Comparison of ENCODE assay signal across 24 cellular contexts in the genomic region with DNA sequence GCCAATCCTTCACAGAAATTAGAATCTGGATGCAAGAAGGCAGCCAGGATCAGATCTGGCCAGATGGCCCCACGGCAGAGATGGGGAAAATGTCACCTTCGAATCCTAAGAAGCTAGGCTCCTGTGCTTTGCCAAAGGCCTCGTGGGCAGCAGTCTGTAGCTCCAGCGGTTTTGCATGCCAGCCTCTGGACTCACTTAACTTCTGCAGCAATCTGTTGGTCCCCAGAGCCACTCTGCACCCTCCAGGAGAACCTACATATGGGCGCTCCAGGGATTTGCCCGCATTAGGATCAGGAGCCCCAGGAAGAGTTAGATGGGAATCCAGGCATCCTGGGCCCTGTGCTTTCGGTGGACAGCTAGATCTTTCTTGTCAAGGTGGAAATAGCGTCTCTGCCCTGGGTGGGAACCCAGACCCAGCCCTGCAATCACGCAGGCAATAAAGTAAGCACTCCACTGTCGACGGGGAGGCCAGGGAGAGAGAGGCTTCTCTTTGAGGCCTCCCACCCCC. TPM values are rescaled to one million over a fixed set of nuclear protein-coding genes. Genes with fewer than 3 reads are reported as not detected.
A peak's percentile ranks its signal among the peaks of the same experiment; 100 is the strongest.
DNase-seq lines count a peak whose midpoint lies in the region; ATAC-seq and TF ChIP-seq lines count a peak whose summit lies in the region.
"Had no signal": no experiment of that assay in that cellular context is flagged by ENCODE, and none has a peak within 500 bp of the region (broad histone marks: within the 10 kb centered on the region; RNA-seq: fewer than 3 reads in every experiment).

No MANE protein-coding gene starts in this region.

- peaks cover 91% of the 10 kb centered on the region for H3K27me3 Mint-ChIP-seq in activated T-cell treated with anti-CD3 and anti-CD28 coated beads, Interleukin-2, amount 50 U/mL, for 4 hours (ENCODE audit: low read depth)

- no peaks in the 10 kb centered on the region for H3K36me3 Mint-ChIP-seq in activated T-cell treated with anti-CD3 and anti-CD28 coated beads, Interleukin-2, amount 50 U/mL, for 4 hours (ENCODE audit: insufficient read depth)

- H3F3A ChIP-seq in PC-3 (ENCODE audit: low read length, unreplicated experiment) = no peaks in the 10 kb centered on the region

- no peaks in the 10 kb centered on the region for H3K9me3 Mint-ChIP-seq in activated T-cell treated with anti-CD3 and anti-CD28 coated beads, Interleukin-2, amount 50 U/mL, for 4 hours
- H3K9me3 Mint-ChIP-seq: activated CD4-positive, alpha-beta T cell treated with anti-CD3 and anti-CD28 coated beads, Interleukin-2, amount 10 ng/mL, durations not matched to agents 7 days and 5 days; neural crest cell had no signal

- H3K79me2 ChIP-seq in PC-3 (ENCODE audit: low read length) (peaks cover 34% of the 10 kb centered on the region), hepatocyte (peaks cover 30% of the 10 kb centered on the region)

- H3K36me3 ChIP-seq in PC-3 (ENCODE audit: low read depth, low read length) (no peaks in the 10 kb centered on the region), hepatocyte (replicated peaks; ENCODE audit: insufficient read depth, low read depth) (no peaks in the 10 kb centered on the region), rectal smooth muscle tissue (ENCODE audit: control insufficient read depth, insufficient read depth, low read length) (no peaks in the 10 kb centered on the region)
- H3K36me3 ChIP-seq: gastrocnemius medialis had no signal

- H3K9ac ChIP-seq in PC-3 (ENCODE audit: low read length) (no peak overlapping the region), rectal smooth muscle tissue (ENCODE audit: low read length) (no peak overlapping the region)

- peak overlapping the region; percentile 65; the same call in 1 of the 2 replicates for H3K4me3 ChIP-seq in PC-3 (ENCODE audit: low read length)
- no peak overlapping the region for H3K4me3 ChIP-seq in hepatocyte
- peak overlapping the region; percentile 34 for H3K4me3 ChIP-seq in rectal smooth muscle tissue (ENCODE audit: low read length)

- peaks cover 36% of the 10 kb centered on the region for H3K4me1 ChIP-seq in PC-3 (ENCODE audit: insufficient read depth, low read length)
- peaks cover 34% of the 10 kb centered on the region for H3K4me1 ChIP-seq in hepatocyte (ENCODE audit: insufficient read depth)
- no peaks in the 10 kb centered on the region for H3K4me1 ChIP-seq in rectal smooth muscle tissue (ENCODE audit: control insufficient read depth, insufficient read depth, low read length)

- CTCF ChIA-PET in PC-3 (lab: Charles Lee) = interaction anchor here (0.5 to 0.9 kb wide), 3 partner anchors 368 to 864 kb away, joined by 3 to 6 read pairs (median 3); no protein-coding TSS in a partner anchor

- H3K4me1 Mint-ChIP-seq in activated T-cell treated with anti-CD3 and anti-CD28 coated beads, Interleukin-2, amount 50 U/mL, for 4 hours (ENCODE audit: low read depth) = peaks cover 14% of the 10 kb centered on the region
- H3K4me1 Mint-ChIP-seq: neural crest cell had no signal

- H2AFZ ChIP-seq in PC-3 (ENCODE audit: low read length) (peak overlapping the region; percentile 89), hepatocyte (peak overlapping the region; percentile 5)

- no peak for DNase-seq in activated T-cell treated with anti-CD3 and anti-CD28 coated beads, Interleukin-2, amount 50 U/mL, for 4 hours
- DNase-seq in activated T-cell treated with anti-CD3 and anti-CD28 coated beads, Interleukin-2, amount 50 U/mL, for 1 hour = no peak
- DNase-seq in PC-3 (no peak), hepatocyte (ENCODE audit: low spot score) (no peak), NCI-H146 (lab: John Stamatoyannopoulos, UW) (no peak), NCI-H2081 (lab: John Stamatoyannopoulos, UW) (no peak)
- DNase-seq: activated gamma-delta T cell; central memory CD4-positive, alpha-beta T cell; effector CD4-positive, alpha-beta T cell; NCI-H2171 treated with DMSO at 0.1 percent for 48 hours had no signal

- H3K9me3 ChIP-seq in PC-3 (ENCODE audit: low read length) = no peaks in the 10 kb centered on the region
- no peaks in the 10 kb centered on the region for H3K9me3 ChIP-seq in hepatocyte (ENCODE audit: low read depth)
- H3K9me3 ChIP-seq: gastrocnemius medialis had no signal

- TF ChIP-seq CTCF in PC-3 (conservative IDR thresholded peaks at IDR 0.05; ENCODE audit: low read depth, low read length) (no peak), hepatocyte (IDR thresholded peaks at IDR 0.05; ENCODE audit: poor library complexity) (no peak)

- H3K27me3 ChIP-seq in PC-3 (ENCODE audit: low read length) (no peaks in the 10 kb centered on the region), hepatocyte (peaks cover 80% of the 10 kb centered on the region), rectal smooth muscle tissue (ENCODE audit: control insufficient read depth, insufficient read depth, low read length) (peaks cover 26% of the 10 kb centered on the region)

- peak overlapping the region; percentile 40 for H3K4me3 Mint-ChIP-seq in activated T-cell treated with anti-CD3 and anti-CD28 coated beads, Interleukin-2, amount 50 U/mL, for 4 hours
- H3K4me3 Mint-ChIP-seq: activated CD4-positive, alpha-beta T cell treated with anti-CD3 and anti-CD28 coated beads, Interleukin-2, amount 10 ng/mL, durations not matched to agents 7 days and 5 days; neural crest cell had no signal

- H3K4me2 ChIP-seq in PC-3 (ENCODE audit: low read length) (peak overlapping the region; percentile 93), hepatocyte (peak overlapping the region; percentile 69)

- H3K9me2 ChIP-seq in PC-3 (replicated peaks; ENCODE audit: low read length) (no peaks in the 10 kb centered on the region), hepatocyte (replicated peaks; ENCODE audit: insufficient read depth) (no peaks in the 10 kb centered on the region)

- 52% methylated on average over 11 of the region's 11 CpGs for WGBS in hepatocyte (ENCODE audit: low lambda C conversion rate, missing lambda C conversion rate)

- BruUV-seq in PC-3 (replicated peaks; lab: Mats Ljungman, UMichigan) = no TSS peak

- no peak for ATAC-seq in activated T-cell treated with anti-CD3 and anti-CD28 coated beads, Interleukin-2, amount 50 U/mL, for 4 hours
- ATAC-seq in PC-3 (no peak), GM18867 (IDR thresholded peaks at IDR 0.05; ENCODE audit: unreplicated experiment) (no peak)

- no peak overlapping the region for H3K27ac ChIP-seq in PC-3 (ENCODE audit: low read length)
- H3K27ac ChIP-seq in hepatocyte = peak overlapping the region; percentile 55
- H3K27ac ChIP-seq in rectal smooth muscle tissue (ENCODE audit: low read depth, low read length) = no peak overlapping the region
- H3K27ac ChIP-seq: gastrocnemius medialis, HL-60 had no signal

- H4K20me1 ChIP-seq in PC-3 (ENCODE audit: low read length) = no peaks in the 10 kb centered on the region
- H4K20me1 ChIP-seq in hepatocyte (ENCODE audit: insufficient read depth, poor library complexity, severe bottlenecking) = no peaks in the 10 kb centered on the region

- intact Hi-C loops in PC-3 (cut with micrococcal nuclease) = loop anchor here (1.0 kb wide), 1 partner anchor 366 kb away; no protein-coding TSS in a partner anchor

- POLR2A ChIA-PET in PC-3 (lab: Charles Lee; ENCODE audit: unreplicated experiment) = no interaction called here

RNA-seq across cellular contexts. Expression of a gene that starts 10.1 kb away (rescaled TPM):
- not detected for total RNA-seq in activated T-cell treated with anti-CD3 and anti-CD28 coated beads, Interleukin-2, amount 50 U/mL, for 4 hours
- total RNA-seq in PC-3 (2014; rRNA removed) = 12.1 and 14.9 TPM in 2 replicates
- 13.0 and 14.2 TPM in 2 replicates for total RNA-seq in hepatocyte
- 6.1 and 6.2 TPM in 2 replicates for polyA plus RNA-seq in hepatocyte
- total RNA-seq: activated CD4-positive, alpha-beta T cell treated with anti-CD3 and anti-CD28 coated beads, Interleukin-2, amount 10 ng/mL, durations not matched to agents 7 days and 5 days; mammary epithelial cell; neural crest cell; T-helper 1 cell treated with Interleukin-12 subunit alpha and Interleukin-12 subunit beta and Interleukin-4 antibody, amounts not matched to agents 30 ng/mL and 1 ng/mL, for 36 hours had no signal
- polyA plus RNA-seq: esophagus, keratinocyte, mammary epithelial cell had no signal

RNA-seq across cellular contexts. Expression of a gene that starts 25.0 kb away (rescaled TPM):
- total RNA-seq in activated T-cell treated with anti-CD3 and anti-CD28 coated beads, Interleukin-2, amount 50 U/mL, for 4 hours = not detected
- 26.6 and 31.4 TPM in 2 replicates for total RNA-seq in PC-3 (2014; rRNA removed)
- 6.4 and 9.6 TPM in 2 replicates for total RNA-seq in hepatocyte
- polyA plus RNA-seq in hepatocyte = 5.4 and 7.6 TPM in 2 replicates
- total RNA-seq: activated CD4-positive, alpha-beta T cell treated with anti-CD3 and anti-CD28 coated beads, Interleukin-2, amount 10 ng/mL, durations not matched to agents 7 days and 5 days; neural crest cell; OCI-LY7; T-helper 1 cell treated with Interleukin-12 subunit alpha and Interleukin-12 subunit beta and Interleukin-4 antibody, amounts not matched to agents 30 ng/mL and 1 ng/mL, for 36 hours had no signal
- polyA plus RNA-seq: esophagus had no signal

RNA-seq across cellular contexts. Expression of a gene that starts 32.6 kb away (rescaled TPM):
- total RNA-seq in activated T-cell treated with anti-CD3 and anti-CD28 coated beads, Interleukin-2, amount 50 U/mL, for 4 hours = not detected
- total RNA-seq in PC-3 (2014; rRNA removed) (0.33 and 0.35 TPM in 2 replicates), hepatocyte (1.1 and 1.6 TPM in 2 replicates)
- polyA plus RNA-seq in hepatocyte = 0.95 and 1.9 TPM in 2 replicates
- total RNA-seq: A172; activated CD4-positive, alpha-beta T cell treated with anti-CD3 and anti-CD28 coated beads, Interleukin-2, amount 10 ng/mL, durations not matched to agents 7 days and 5 days; gastrocnemius medialis; mammary epithelial cell; OCI-LY7; renal cortical epithelial cell; T-helper 1 cell treated with Interleukin-12 subunit alpha and Interleukin-12 subunit beta and Interleukin-4 antibody, amounts not matched to agents 30 ng/mL and 1 ng/mL, for 36 hours had no signal
- polyA plus RNA-seq: BJ, esophagus, keratinocyte, mammary epithelial cell had no signal

RNA-seq across cellular contexts. Expression of a gene that starts 35.9 kb away (rescaled TPM):
- under 1 TPM; 0.08 to 0.14 (median 0.10) TPM for total RNA-seq in activated T-cell treated with anti-CD3 and anti-CD28 coated beads, Interleukin-2, amount 50 U/mL, for 4 hours
- 36.0 and 46.1 TPM in 2 replicates for total RNA-seq in PC-3 (2014; rRNA removed)
- total RNA-seq in hepatocyte = 9.9 and 15.1 TPM in 2 replicates
- polyA plus RNA-seq in hepatocyte = 7.7 and 8.1 TPM in 2 replicates
- total RNA-seq: activated CD4-positive, alpha-beta T cell treated with anti-CD3 and anti-CD28 coated beads, Interleukin-2, amount 10 ng/mL, durations not matched to agents 7 days and 5 days; OCI-LY7; T-helper 1 cell treated with Interleukin-12 subunit alpha and Interleukin-12 subunit beta and Interleukin-4 antibody, amounts not matched to agents 30 ng/mL and 1 ng/mL, for 36 hours had no signal

RNA-seq across cellular contexts. Expression of a gene that starts 44.6 kb away (rescaled TPM):
- under 1 TPM in 2 of 3 donors, not detected in 1; 0.28 to 0.76 TPM for total RNA-seq in activated T-cell treated with anti-CD3 and anti-CD28 coated beads, Interleukin-2, amount 50 U/mL, for 4 hours
- 69.0 and 85.3 TPM in 2 replicates for total RNA-seq in PC-3 (2014; rRNA removed)
- 3.6 and 5.9 TPM in 2 replicates for total RNA-seq in hepatocyte
- polyA plus RNA-seq in hepatocyte = 3.5 and 4.4 TPM in 2 replicates
- total RNA-seq: activated CD4-positive, alpha-beta T cell treated with anti-CD3 and anti-CD28 coated beads, Interleukin-2, amount 10 ng/mL, durations not matched to agents 7 days and 5 days; OCI-LY7; T-helper 1 cell treated with Interleukin-12 subunit alpha and Interleukin-12 subunit beta and Interleukin-4 antibody, amounts not matched to agents 30 ng/mL and 1 ng/mL, for 36 hours had no signal

Comparison
In these comparisons a context has a peak if more than half of its experiments do, and no peak if none do; other contexts are left out.
1. RNA of a gene that starts 10.1 kb away (total RNA-seq): 13.0 to 14.2 TPM in hepatocyte and 12.1 to 14.9 TPM in PC-3; not detected in activated T-cell treated with anti-CD3 and anti-CD28 coated beads, Interleukin-2, amount 50 U/mL, for 4 hours; every median in the first group is over 10 times any median in the second.